ENCODE assay signal across 22 cellular contexts in genomic region chr7:757741-758163, GRCh38.
"Had no signal": no experiment of that assay in that cellular context is flagged by ENCODE, and none has a peak within 500 bp of the region (broad histone marks: within the 10 kb centered on the region; RNA-seq: fewer than 3 reads in every experiment).

No MANE protein-coding gene starts in this region.

- H3K4me1 Mint-ChIP-seq: activated naive CD8-positive, alpha-beta T cell treated with anti-CD3 and anti-CD28 coated beads, Interleukin-2, amount 50 U/mL, for 24 hours; central memory CD8-positive, alpha-beta T cell; stimulated activated naive B cell treated with anti-CD40 and anti-IgM and Interleukin-4, amounts not matched to agents 10 μg/mL and 1 μg/mL and 100 μg/mL, for 72 hours had no signal

- H3K9me3 ChIP-seq: heart right ventricle, left ventricle myocardium inferior, pancreas, SK-N-SH, transverse colon had no signal

- DNase-seq: activated CD8-positive, alpha-beta T cell treated with anti-CD3 and anti-CD28 coated beads for 36 hours; activated naive CD4-positive, alpha-beta T cell treated with anti-CD3 and anti-CD28 coated beads, Interleukin-2, amount 10 ng/mL, durations not matched to agents 7 days and 5 days; activated naive CD8-positive, alpha-beta T cell treated with anti-CD3 and anti-CD28 coated beads, Interleukin-2, amount 50 U/mL, for 24 hours; activated T-cell treated with anti-CD3 and anti-CD28 coated beads, Interleukin-2, amount 50 U/mL, for 1 hour; anterior cingulate cortex; brain microvascular endothelial cell; foreskin melanocyte; heart right ventricle; kidney glomerular epithelial cell; left ventricle myocardium inferior; mesenchymal stem cell; SHP77 treated with DMSO at 0.1 percent for 48 hours; SK-N-SH; stimulated activated naive B cell treated with anti-CD40 and anti-IgM and Interleukin-4, amounts not matched to agents 10 μg/mL and 1 μg/mL and 100 μg/mL, for 72 hours; T1000; transverse colon had no signal

- H3K4me1 ChIP-seq: heart right ventricle, left ventricle myocardium inferior, pancreas, transverse colon had no signal

- H3K27me3 Mint-ChIP-seq: activated CD8-positive, alpha-beta T cell treated with anti-CD3 and anti-CD28 coated beads for 36 hours; activated naive CD4-positive, alpha-beta T cell treated with anti-CD3 and anti-CD28 coated beads, Interleukin-2, amount 10 ng/mL, durations not matched to agents 7 days and 5 days; activated naive CD8-positive, alpha-beta T cell treated with anti-CD3 and anti-CD28 coated beads, Interleukin-2, amount 50 U/mL, for 24 hours; central memory CD8-positive, alpha-beta T cell; naive thymus-derived CD8-positive, alpha-beta T cell; stimulated activated naive B cell treated with anti-CD40 and anti-IgM and Interleukin-4, amounts not matched to agents 10 μg/mL and 1 μg/mL and 100 μg/mL, for 72 hours had no signal

- H3K4me3 Mint-ChIP-seq: activated CD8-positive, alpha-beta T cell treated with anti-CD3 and anti-CD28 coated beads for 36 hours; activated naive CD4-positive, alpha-beta T cell treated with anti-CD3 and anti-CD28 coated beads, Interleukin-2, amount 10 ng/mL, durations not matched to agents 7 days and 5 days; activated naive CD8-positive, alpha-beta T cell treated with anti-CD3 and anti-CD28 coated beads, Interleukin-2, amount 50 U/mL, for 24 hours; central memory CD8-positive, alpha-beta T cell; naive thymus-derived CD8-positive, alpha-beta T cell; stimulated activated naive B cell treated with anti-CD40 and anti-IgM and Interleukin-4, amounts not matched to agents 10 μg/mL and 1 μg/mL and 100 μg/mL, for 72 hours had no signal

- ATAC-seq: activated CD8-positive, alpha-beta T cell treated with anti-CD3 and anti-CD28 coated beads for 36 hours; activated naive CD8-positive, alpha-beta T cell treated with anti-CD3 and anti-CD28 coated beads, Interleukin-2, amount 50 U/mL, for 24 hours; heart right ventricle; naive thymus-derived CD8-positive, alpha-beta T cell; pancreas; stimulated activated naive B cell treated with anti-CD40 and anti-IgM and Interleukin-4, amounts not matched to agents 10 μg/mL and 1 μg/mL and 100 μg/mL, for 72 hours had no signal

- H3K4me3 ChIP-seq: coronary artery, heart right ventricle, left ventricle myocardium inferior, pancreas, transverse colon had no signal

- H3K4me2 ChIP-seq: SK-N-SH had no signal

- H3K9me3 Mint-ChIP-seq: activated CD8-positive, alpha-beta T cell treated with anti-CD3 and anti-CD28 coated beads for 36 hours; activated naive CD4-positive, alpha-beta T cell treated with anti-CD3 and anti-CD28 coated beads, Interleukin-2, amount 10 ng/mL, durations not matched to agents 7 days and 5 days; activated naive CD8-positive, alpha-beta T cell treated with anti-CD3 and anti-CD28 coated beads, Interleukin-2, amount 50 U/mL, for 24 hours; activated T-helper 2 cell treated with anti-CD3 and anti-CD28 coated beads, Interferon-gamma antibody, Interleukin-2, Interleukin-4, amounts not matched to agents 10 μg/mL and 5 μg/mL and 100 μg/mL, durations not matched to agents 14 hours and 24 hours and 36 hours; central memory CD8-positive, alpha-beta T cell; naive thymus-derived CD8-positive, alpha-beta T cell; stimulated activated naive B cell treated with anti-CD40 and anti-IgM and Interleukin-4, amounts not matched to agents 10 μg/mL and 1 μg/mL and 100 μg/mL, for 72 hours had no signal

- H3K27ac ChIP-seq: brain microvascular endothelial cell, coronary artery, heart right ventricle, left ventricle myocardium inferior, pancreas, transverse colon, WERI-Rb-1 had no signal

- H3K27ac Mint-ChIP-seq: activated CD8-positive, alpha-beta T cell treated with anti-CD3 and anti-CD28 coated beads for 36 hours; activated naive CD4-positive, alpha-beta T cell treated with anti-CD3 and anti-CD28 coated beads, Interleukin-2, amount 10 ng/mL, durations not matched to agents 7 days and 5 days; activated naive CD8-positive, alpha-beta T cell treated with anti-CD3 and anti-CD28 coated beads, Interleukin-2, amount 50 U/mL, for 24 hours; activated T-helper 2 cell treated with anti-CD3 and anti-CD28 coated beads, Interferon-gamma antibody, Interleukin-2, Interleukin-4, amounts not matched to agents 10 μg/mL and 5 μg/mL and 100 μg/mL, durations not matched to agents 14 hours and 24 hours and 36 hours; naive thymus-derived CD8-positive, alpha-beta T cell; stimulated activated naive B cell treated with anti-CD40 and anti-IgM and Interleukin-4, amounts not matched to agents 10 μg/mL and 1 μg/mL and 100 μg/mL, for 72 hours had no signal

- H3K27me3 ChIP-seq: brain microvascular endothelial cell, heart right ventricle, pancreas, transverse colon had no signal

- H3K9ac ChIP-seq: SK-N-SH had no signal
